ENCODE assay signal across 1 cellular context in the genomic region with DNA sequence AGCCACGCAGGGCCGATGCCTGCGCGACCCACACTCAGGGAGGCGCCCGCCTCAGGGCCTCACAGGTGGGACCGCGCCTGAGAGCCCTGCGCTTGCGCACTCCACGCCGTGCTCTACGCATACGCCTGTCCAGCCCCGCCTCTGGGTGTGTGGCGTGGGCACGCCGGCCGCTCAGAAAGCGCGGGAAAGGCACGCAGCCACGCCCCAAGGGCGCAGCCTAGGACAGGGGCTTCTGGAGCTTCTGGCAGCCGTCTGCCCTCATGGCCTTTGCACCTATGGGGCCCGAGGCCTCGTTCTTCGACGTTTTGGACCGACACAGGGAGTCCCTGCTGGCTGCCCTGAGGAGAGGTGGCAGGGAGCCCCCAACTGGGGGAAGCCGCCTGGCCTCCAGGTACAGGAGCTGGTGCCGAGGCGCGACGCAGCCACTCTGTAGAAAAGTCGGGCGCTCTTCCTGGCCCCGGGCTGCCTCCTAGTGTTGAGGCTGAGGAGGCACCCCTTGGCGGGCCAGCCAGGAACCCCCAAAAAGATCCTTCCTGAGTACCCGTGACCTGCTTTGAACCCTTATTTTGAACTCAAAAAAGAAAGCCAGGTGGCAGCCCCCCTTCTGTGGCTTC.
TF ChIP-seq lines count a peak whose summit lies in the region.

A gene with protein sequence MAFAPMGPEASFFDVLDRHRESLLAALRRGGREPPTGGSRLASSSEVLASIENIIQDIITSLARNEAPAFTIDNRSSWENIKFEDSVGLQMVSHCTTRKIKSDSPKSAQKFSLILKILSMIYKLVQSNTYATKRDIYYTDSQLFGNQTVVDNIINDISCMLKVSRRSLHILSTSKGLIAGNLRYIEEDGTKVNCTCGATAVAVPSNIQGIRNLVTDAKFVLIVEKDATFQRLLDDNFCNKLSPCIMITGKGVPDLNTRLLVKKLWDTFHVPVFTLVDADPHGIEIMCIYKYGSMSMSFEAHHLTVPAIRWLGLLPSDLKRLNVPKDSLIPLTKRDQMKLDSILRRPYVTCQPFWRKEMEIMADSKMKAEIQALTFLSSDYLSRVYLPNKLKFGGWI (plus strand): TSS at position 196 of the 614 bp plus-strand sequence. CDS start 65 bp downstream, at position 261.

TF ChIP-seq in K562, 482 proteins besides CTCF, POLR2A, EP300 and RAD21 (continued from another document):
- TF ChIP-seq, protein P1, sequence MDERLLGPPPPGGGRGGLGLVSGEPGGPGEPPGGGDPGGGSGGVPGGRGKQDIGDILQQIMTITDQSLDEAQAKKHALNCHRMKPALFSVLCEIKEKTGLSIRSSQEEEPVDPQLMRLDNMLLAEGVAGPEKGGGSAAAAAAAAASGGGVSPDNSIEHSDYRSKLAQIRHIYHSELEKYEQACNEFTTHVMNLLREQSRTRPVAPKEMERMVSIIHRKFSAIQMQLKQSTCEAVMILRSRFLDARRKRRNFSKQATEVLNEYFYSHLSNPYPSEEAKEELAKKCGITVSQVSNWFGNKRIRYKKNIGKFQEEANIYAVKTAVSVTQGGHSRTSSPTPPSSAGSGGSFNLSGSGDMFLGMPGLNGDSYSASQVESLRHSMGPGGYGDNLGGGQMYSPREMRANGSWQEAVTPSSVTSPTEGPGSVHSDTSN (CRISPR knock-in tag; IDR thresholded peaks at IDR 0.05; ENCODE audit: low read depth): no peak
- TF ChIP-seq, protein P1 (tag; conservative IDR thresholded peaks at IDR 0.05; ENCODE audit: low read depth): no peak
- TF ChIP-seq, protein P2, sequence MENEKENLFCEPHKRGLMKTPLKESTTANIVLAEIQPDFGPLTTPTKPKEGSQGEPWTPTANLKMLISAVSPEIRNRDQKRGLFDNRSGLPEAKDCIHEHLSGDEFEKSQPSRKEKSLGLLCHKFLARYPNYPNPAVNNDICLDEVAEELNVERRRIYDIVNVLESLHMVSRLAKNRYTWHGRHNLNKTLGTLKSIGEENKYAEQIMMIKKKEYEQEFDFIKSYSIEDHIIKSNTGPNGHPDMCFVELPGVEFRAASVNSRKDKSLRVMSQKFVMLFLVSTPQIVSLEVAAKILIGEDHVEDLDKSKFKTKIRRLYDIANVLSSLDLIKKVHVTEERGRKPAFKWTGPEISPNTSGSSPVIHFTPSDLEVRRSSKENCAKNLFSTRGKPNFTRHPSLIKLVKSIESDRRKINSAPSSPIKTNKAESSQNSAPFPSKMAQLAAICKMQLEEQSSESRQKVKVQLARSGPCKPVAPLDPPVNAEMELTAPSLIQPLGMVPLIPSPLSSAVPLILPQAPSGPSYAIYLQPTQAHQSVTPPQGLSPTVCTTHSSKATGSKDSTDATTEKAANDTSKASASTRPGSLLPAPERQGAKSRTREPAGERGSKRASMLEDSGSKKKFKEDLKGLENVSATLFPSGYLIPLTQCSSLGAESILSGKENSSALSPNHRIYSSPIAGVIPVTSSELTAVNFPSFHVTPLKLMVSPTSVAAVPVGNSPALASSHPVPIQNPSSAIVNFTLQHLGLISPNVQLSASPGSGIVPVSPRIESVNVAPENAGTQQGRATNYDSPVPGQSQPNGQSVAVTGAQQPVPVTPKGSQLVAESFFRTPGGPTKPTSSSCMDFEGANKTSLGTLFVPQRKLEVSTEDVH (IDR thresholded peaks at IDR 0.05; ENCODE audit: low read depth, partially characterized antibody): peak; percentile 64
- TF ChIP-seq XRCC3 (IDR thresholded peaks at IDR 0.05) (no peak), TGIF2 (CRISPR knock-in tag; IDR thresholded peaks at IDR 0.05) (no peak), EGR1 (conservative IDR thresholded peaks at IDR 0.05) (peak; percentile 48; the same call in 1 of the 2 replicates), ZNF431 (CRISPR knock-in tag; IDR thresholded peaks at IDR 0.05) (peak; percentile 53; the same call in 1 of the 2 replicates), NCOA6 (IDR thresholded peaks at IDR 0.05) (peak; percentile 41; the same call in 1 of the 2 replicates), ZNF184 (CRISPR knock-in tag; IDR thresholded peaks at IDR 0.05) (no peak), CC2D1A (IDR thresholded peaks at IDR 0.05) (0 out of 2 replicates have a peak, but pooled peaks have one; percentile 28), JUN (IDR thresholded peaks at IDR 0.05; ENCODE audit: borderline replicate concordance, low read depth, low read length) (no peak), JUN (CRISPR knock-in tag; IDR thresholded peaks at IDR 0.05; ENCODE audit: borderline replicate concordance) (no peak), ZNF444 (CRISPR knock-in tag; IDR thresholded peaks at IDR 0.05) (no peak), EP400 (IDR thresholded peaks at IDR 0.05) (0 out of 2 replicates have a peak, but pooled peaks have one; percentile 15)
- TF ChIP-seq, protein P3, sequence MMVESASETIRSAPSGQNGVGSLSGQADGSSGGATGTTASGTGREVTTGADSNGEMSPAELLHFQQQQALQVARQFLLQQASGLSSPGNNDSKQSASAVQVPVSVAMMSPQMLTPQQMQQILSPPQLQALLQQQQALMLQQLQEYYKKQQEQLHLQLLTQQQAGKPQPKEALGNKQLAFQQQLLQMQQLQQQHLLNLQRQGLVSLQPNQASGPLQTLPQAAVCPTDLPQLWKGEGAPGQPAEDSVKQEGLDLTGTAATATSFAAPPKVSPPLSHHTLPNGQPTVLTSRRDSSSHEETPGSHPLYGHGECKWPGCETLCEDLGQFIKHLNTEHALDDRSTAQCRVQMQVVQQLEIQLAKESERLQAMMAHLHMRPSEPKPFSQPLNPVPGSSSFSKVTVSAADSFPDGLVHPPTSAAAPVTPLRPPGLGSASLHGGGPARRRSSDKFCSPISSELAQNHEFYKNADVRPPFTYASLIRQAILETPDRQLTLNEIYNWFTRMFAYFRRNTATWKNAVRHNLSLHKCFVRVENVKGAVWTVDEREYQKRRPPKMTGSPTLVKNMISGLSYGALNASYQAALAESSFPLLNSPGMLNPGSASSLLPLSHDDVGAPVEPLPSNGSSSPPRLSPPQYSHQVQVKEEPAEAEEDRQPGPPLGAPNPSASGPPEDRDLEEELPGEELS (CRISPR knock-in tag; IDR thresholded peaks at IDR 0.05; ENCODE audit: borderline replicate concordance): no peak
- TF ChIP-seq, protein P4, sequence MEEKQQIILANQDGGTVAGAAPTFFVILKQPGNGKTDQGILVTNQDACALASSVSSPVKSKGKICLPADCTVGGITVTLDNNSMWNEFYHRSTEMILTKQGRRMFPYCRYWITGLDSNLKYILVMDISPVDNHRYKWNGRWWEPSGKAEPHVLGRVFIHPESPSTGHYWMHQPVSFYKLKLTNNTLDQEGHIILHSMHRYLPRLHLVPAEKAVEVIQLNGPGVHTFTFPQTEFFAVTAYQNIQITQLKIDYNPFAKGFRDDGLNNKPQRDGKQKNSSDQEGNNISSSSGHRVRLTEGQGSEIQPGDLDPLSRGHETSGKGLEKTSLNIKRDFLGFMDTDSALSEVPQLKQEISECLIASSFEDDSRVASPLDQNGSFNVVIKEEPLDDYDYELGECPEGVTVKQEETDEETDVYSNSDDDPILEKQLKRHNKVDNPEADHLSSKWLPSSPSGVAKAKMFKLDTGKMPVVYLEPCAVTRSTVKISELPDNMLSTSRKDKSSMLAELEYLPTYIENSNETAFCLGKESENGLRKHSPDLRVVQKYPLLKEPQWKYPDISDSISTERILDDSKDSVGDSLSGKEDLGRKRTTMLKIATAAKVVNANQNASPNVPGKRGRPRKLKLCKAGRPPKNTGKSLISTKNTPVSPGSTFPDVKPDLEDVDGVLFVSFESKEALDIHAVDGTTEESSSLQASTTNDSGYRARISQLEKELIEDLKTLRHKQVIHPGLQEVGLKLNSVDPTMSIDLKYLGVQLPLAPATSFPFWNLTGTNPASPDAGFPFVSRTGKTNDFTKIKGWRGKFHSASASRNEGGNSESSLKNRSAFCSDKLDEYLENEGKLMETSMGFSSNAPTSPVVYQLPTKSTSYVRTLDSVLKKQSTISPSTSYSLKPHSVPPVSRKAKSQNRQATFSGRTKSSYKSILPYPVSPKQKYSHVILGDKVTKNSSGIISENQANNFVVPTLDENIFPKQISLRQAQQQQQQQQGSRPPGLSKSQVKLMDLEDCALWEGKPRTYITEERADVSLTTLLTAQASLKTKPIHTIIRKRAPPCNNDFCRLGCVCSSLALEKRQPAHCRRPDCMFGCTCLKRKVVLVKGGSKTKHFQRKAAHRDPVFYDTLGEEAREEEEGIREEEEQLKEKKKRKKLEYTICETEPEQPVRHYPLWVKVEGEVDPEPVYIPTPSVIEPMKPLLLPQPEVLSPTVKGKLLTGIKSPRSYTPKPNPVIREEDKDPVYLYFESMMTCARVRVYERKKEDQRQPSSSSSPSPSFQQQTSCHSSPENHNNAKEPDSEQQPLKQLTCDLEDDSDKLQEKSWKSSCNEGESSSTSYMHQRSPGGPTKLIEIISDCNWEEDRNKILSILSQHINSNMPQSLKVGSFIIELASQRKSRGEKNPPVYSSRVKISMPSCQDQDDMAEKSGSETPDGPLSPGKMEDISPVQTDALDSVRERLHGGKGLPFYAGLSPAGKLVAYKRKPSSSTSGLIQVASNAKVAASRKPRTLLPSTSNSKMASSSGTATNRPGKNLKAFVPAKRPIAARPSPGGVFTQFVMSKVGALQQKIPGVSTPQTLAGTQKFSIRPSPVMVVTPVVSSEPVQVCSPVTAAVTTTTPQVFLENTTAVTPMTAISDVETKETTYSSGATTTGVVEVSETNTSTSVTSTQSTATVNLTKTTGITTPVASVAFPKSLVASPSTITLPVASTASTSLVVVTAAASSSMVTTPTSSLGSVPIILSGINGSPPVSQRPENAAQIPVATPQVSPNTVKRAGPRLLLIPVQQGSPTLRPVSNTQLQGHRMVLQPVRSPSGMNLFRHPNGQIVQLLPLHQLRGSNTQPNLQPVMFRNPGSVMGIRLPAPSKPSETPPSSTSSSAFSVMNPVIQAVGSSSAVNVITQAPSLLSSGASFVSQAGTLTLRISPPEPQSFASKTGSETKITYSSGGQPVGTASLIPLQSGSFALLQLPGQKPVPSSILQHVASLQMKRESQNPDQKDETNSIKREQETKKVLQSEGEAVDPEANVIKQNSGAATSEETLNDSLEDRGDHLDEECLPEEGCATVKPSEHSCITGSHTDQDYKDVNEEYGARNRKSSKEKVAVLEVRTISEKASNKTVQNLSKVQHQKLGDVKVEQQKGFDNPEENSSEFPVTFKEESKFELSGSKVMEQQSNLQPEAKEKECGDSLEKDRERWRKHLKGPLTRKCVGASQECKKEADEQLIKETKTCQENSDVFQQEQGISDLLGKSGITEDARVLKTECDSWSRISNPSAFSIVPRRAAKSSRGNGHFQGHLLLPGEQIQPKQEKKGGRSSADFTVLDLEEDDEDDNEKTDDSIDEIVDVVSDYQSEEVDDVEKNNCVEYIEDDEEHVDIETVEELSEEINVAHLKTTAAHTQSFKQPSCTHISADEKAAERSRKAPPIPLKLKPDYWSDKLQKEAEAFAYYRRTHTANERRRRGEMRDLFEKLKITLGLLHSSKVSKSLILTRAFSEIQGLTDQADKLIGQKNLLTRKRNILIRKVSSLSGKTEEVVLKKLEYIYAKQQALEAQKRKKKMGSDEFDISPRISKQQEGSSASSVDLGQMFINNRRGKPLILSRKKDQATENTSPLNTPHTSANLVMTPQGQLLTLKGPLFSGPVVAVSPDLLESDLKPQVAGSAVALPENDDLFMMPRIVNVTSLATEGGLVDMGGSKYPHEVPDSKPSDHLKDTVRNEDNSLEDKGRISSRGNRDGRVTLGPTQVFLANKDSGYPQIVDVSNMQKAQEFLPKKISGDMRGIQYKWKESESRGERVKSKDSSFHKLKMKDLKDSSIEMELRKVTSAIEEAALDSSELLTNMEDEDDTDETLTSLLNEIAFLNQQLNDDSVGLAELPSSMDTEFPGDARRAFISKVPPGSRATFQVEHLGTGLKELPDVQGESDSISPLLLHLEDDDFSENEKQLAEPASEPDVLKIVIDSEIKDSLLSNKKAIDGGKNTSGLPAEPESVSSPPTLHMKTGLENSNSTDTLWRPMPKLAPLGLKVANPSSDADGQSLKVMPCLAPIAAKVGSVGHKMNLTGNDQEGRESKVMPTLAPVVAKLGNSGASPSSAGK (IDR thresholded peaks at IDR 0.05): peak; percentile 98
- TF ChIP-seq, protein P5, sequence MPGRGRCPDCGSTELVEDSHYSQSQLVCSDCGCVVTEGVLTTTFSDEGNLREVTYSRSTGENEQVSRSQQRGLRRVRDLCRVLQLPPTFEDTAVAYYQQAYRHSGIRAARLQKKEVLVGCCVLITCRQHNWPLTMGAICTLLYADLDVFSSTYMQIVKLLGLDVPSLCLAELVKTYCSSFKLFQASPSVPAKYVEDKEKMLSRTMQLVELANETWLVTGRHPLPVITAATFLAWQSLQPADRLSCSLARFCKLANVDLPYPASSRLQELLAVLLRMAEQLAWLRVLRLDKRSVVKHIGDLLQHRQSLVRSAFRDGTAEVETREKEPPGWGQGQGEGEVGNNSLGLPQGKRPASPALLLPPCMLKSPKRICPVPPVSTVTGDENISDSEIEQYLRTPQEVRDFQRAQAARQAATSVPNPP (IDR thresholded peaks at IDR 0.05; ENCODE audit: borderline replicate concordance, insufficient read depth, insufficient read length): no peak
- TF ChIP-seq, protein P6, sequence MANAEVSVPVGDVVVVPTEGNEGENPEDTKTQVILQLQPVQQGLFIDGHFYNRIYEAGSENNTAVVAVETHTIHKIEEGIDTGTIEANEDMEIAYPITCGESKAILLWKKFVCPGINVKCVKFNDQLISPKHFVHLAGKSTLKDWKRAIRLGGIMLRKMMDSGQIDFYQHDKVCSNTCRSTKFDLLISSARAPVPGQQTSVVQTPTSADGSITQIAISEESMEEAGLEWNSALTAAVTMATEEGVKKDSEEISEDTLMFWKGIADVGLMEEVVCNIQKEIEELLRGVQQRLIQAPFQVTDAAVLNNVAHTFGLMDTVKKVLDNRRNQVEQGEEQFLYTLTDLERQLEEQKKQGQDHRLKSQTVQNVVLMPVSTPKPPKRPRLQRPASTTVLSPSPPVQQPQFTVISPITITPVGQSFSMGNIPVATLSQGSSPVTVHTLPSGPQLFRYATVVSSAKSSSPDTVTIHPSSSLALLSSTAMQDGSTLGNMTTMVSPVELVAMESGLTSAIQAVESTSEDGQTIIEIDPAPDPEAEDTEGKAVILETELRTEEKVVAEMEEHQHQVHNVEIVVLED (CRISPR knock-in tag; IDR thresholded peaks at IDR 0.05): peak; percentile 87
- TF ChIP-seq, protein P7, sequence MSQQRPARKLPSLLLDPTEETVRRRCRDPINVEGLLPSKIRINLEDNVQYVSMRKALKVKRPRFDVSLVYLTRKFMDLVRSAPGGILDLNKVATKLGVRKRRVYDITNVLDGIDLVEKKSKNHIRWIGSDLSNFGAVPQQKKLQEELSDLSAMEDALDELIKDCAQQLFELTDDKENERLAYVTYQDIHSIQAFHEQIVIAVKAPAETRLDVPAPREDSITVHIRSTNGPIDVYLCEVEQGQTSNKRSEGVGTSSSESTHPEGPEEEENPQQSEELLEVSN (IDR thresholded peaks at IDR 0.05; ENCODE audit: borderline replicate concordance in 1 of 2, extremely low read depth in 1 of 2, insufficient read depth in 1 of 2, insufficient read length in 1 of 2, low read depth in 1 of 2, low read length in 1 of 2, poor library complexity in 1 of 2, severe bottlenecking in 1 of 2): peak; percentile 95 to 98
TF ChIP-seq in K562: peak in this region for 38.
